Comparison of ENCODE assay signal across 1 cellular context in genomic region chr3:114067804-114068203, GRCh38.
TF ChIP-seq lines count a peak whose summit lies in the region.

No MANE protein-coding gene starts in this region.

TF ChIP-seq in GM23338, 12 proteins besides CTCF, POLR2A, EP300 and RAD21 (continued from another document):
- no peak for TF ChIP-seq ZNF462 (CRISPR knock-in tag; IDR thresholded peaks at IDR 0.05)
- TF ChIP-seq NANOG (IDR thresholded peaks at IDR 0.05; ENCODE audit: borderline replicate concordance) = no peak
- TF ChIP-seq EZH2phosphoT487 (IDR thresholded peaks at IDR 0.05; ENCODE audit: unreplicated experiment) = peak; percentile 29
